ENCODE assay signal across 19 cellular contexts in genomic region chr7:13359656-13360055, GRCh38.
DNase-seq lines count a peak whose midpoint lies in the region; ATAC-seq, FAIRE-seq and TF ChIP-seq lines count a peak whose summit lies in the region.
"Had no signal": no experiment of that assay in that cellular context is flagged by ENCODE, and none has a peak within 500 bp of the region (broad histone marks: within the 10 kb centered on the region; RNA-seq: fewer than 3 reads in every experiment).

No MANE protein-coding gene starts in this region.

- no peak overlapping the region for H3K4me3 Mint-ChIP-seq in activated CD8-positive, alpha-beta T cell treated with anti-CD3 and anti-CD28 coated beads for 36 hours
- H3K4me3 Mint-ChIP-seq in activated naive CD4-positive, alpha-beta T cell treated with anti-CD3 and anti-CD28 coated beads for 36 hours, result no peak overlapping the region
- H3K4me3 Mint-ChIP-seq: CD14-positive monocyte; CD8-positive, alpha-beta T cell; HFFc6 had no signal

- no peaks in the 10 kb centered on the region for H3K36me3 Mint-ChIP-seq in activated CD8-positive, alpha-beta T cell treated with anti-CD3 and anti-CD28 coated beads for 36 hours (ENCODE audit: low read depth)
- H3K36me3 Mint-ChIP-seq in activated naive CD4-positive, alpha-beta T cell treated with anti-CD3 and anti-CD28 coated beads for 36 hours (ENCODE audit: low read depth), result no peaks in the 10 kb centered on the region
- H3K36me3 Mint-ChIP-seq: CD14-positive monocyte; CD8-positive, alpha-beta T cell had no signal

- 0 out of 3 replicates have a peak, but pooled peaks have one; percentile 31 for ATAC-seq in HepG2
- ATAC-seq in right lobe of liver, result no peak
- ATAC-seq in HCT116, result peak; percentile 40
- no peak for ATAC-seq in activated CD8-positive, alpha-beta T cell treated with anti-CD3 and anti-CD28 coated beads for 36 hours
- ATAC-seq: CD8-positive, alpha-beta T cell; GM12878 had no signal

- no peaks in the 10 kb centered on the region for H3K23me2 ChIP-seq in H1 (ENCODE audit: low read depth, low read length)

- H4K5ac ChIP-seq in H1 (ENCODE audit: insufficient read length, low read depth, low read length), result no peak overlapping the region

- in situ Hi-C loops in HepG2 (cut with HindIII; ENCODE audit: extremely low pct_ligation_motif_present, low pct_unique_long_range_greater_than_20kb), result no loop called here

- no peak for TF ChIP-seq EP300 in HepG2 (IDR thresholded peaks at IDR 0.05; ENCODE audit: low read depth in 2 of 2, low read length in 2 of 2)
- TF ChIP-seq EP300 in HepG2 (CRISPR knock-in tag; IDR thresholded peaks at IDR 0.05; ENCODE audit: borderline replicate concordance), result no peak
- no peak for TF ChIP-seq EP300 in H1 (IDR thresholded peaks at IDR 0.05; ENCODE audit: borderline replicate concordance in 1 of 2, low read depth in 2 of 2, low read length in 2 of 2)

- no peaks in the 10 kb centered on the region for H3K79me1 ChIP-seq in H1 (ENCODE audit: low read depth, low read length)

- H3K27me3 ChIP-seq in HepG2 (ENCODE audit: control insufficient read depth in 1 of 2, insufficient read depth in 2 of 2, low read length in 2 of 2), result no peaks in the 10 kb centered on the region
- H3K27me3 ChIP-seq in right lobe of liver, result no peaks in the 10 kb centered on the region
- no peaks in the 10 kb centered on the region for H3K27me3 ChIP-seq in HCT116 (ENCODE audit: insufficient read depth, low read length)
- no peaks in the 10 kb centered on the region for H3K27me3 ChIP-seq in H1 (replicated peaks in 1 of 4; ENCODE audit: control insufficient read depth in 3 of 4, extremely low read depth in 1 of 4, insufficient read depth in 3 of 4, low read length in 3 of 4)
- H3K27me3 ChIP-seq: BE2C had no signal

- FAIRE-seq in HepG2 (lab: Jason Lieb, UNC) (no peak), H1 (lab: Jason Lieb, UNC) (no peak)
- FAIRE-seq: A204.1, GM12878, GM18507, HTR-8/SVneo had no signal

- DNase-seq in HepG2 (ENCODE audit: low spot score), result no peak
- DNase-seq in right lobe of liver, result no peak
- no peak for DNase-seq in HCT116 (ENCODE audit: low read depth, low spot score)
- DNase-seq in H1 (ENCODE audit: low read depth in 1 of 2, low spot score in 2 of 2), result no peak
- no peak for DNase-seq in activated CD8-positive, alpha-beta T cell treated with anti-CD3 and anti-CD28 coated beads for 36 hours
- DNase-seq in activated naive CD4-positive, alpha-beta T cell treated with anti-CD3 and anti-CD28 coated beads for 36 hours, result no peak
- no peak for DNase-seq in D341Med (ENCODE audit: low spot score)
- DNase-seq: BE2C; CD8-positive, alpha-beta T cell; COR-L47; DMS53; GM23248; HFFc6 had no signal

- TF ChIP-seq RAD21 in HepG2 (CRISPR knock-in tag; IDR thresholded peaks at IDR 0.05), result no peak
- TF ChIP-seq RAD21 in HCT116 (IDR thresholded peaks at IDR 0.05; ENCODE audit: low read depth), result 0 out of 2 replicates have a peak, but pooled peaks have one; percentile 26
- TF ChIP-seq RAD21 in H1 (IDR thresholded peaks at IDR 0.05 in 1 of 2, conservative IDR thresholded peaks at IDR 0.05 in 1 of 2; ENCODE audit: low read depth in 2 of 2, low read length in 2 of 2), result peak; percentile 37 to 56

- H3K56ac ChIP-seq in H1 (replicated peaks; ENCODE audit: insufficient read length, low read depth, low read length), result no peak overlapping the region

- no peak overlapping the region for H2BK5ac ChIP-seq in H1 (ENCODE audit: low read depth, low read length)

- H2BK15ac ChIP-seq in H1 (ENCODE audit: low read length), result no peak overlapping the region

- H3K27me3 Mint-ChIP-seq in activated CD8-positive, alpha-beta T cell treated with anti-CD3 and anti-CD28 coated beads for 36 hours, result no peaks in the 10 kb centered on the region
- no peaks in the 10 kb centered on the region for H3K27me3 Mint-ChIP-seq in activated naive CD4-positive, alpha-beta T cell treated with anti-CD3 and anti-CD28 coated beads for 36 hours (ENCODE audit: low read depth)

- no peak overlapping the region for H4K91ac ChIP-seq in H1 (replicated peaks; ENCODE audit: insufficient read length, low read length)

- no peaks in the 10 kb centered on the region for H3K36me3 ChIP-seq in HepG2 (replicated peaks in 1 of 2; ENCODE audit: control insufficient read depth in 1 of 2, insufficient read depth in 2 of 2, low read length in 2 of 2)
- H3K36me3 ChIP-seq in right lobe of liver, result no peaks in the 10 kb centered on the region
- H3K36me3 ChIP-seq in HCT116 (ENCODE audit: control insufficient read depth in 1 of 2, insufficient read depth in 2 of 2, low read length in 2 of 2), result no peaks in the 10 kb centered on the region
- no peaks in the 10 kb centered on the region for H3K36me3 ChIP-seq in H1 (ENCODE audit: control insufficient read depth in 2 of 4, insufficient read depth in 4 of 4, low read length in 3 of 4)
- H3K36me3 ChIP-seq: BE2C, HAP-1 had no signal

- intact Hi-C loops in HepG2 (cut with micrococcal nuclease; ENCODE audit: unreplicated experiment) (no loop called here), right lobe of liver (cut with DNase I) (no loop called here), HCT116 (cut with micrococcal nuclease) (no loop called here)
- intact Hi-C loops in activated CD8-positive, alpha-beta T cell treated with anti-CD3 and anti-CD28 coated beads for 36 hours (cut with micrococcal nuclease), result no loop called here
- intact Hi-C loops in activated naive CD4-positive, alpha-beta T cell treated with anti-CD3 and anti-CD28 coated beads for 36 hours (cut with micrococcal nuclease), result no loop called here

- H3K27ac Mint-ChIP-seq in activated CD8-positive, alpha-beta T cell treated with anti-CD3 and anti-CD28 coated beads for 36 hours, result no peak overlapping the region
- H3K27ac Mint-ChIP-seq in activated naive CD4-positive, alpha-beta T cell treated with anti-CD3 and anti-CD28 coated beads for 36 hours, result no peak overlapping the region
- H3K27ac Mint-ChIP-seq: CD14-positive monocyte; CD8-positive, alpha-beta T cell; HFFc6 had no signal

- H4K20me1 ChIP-seq in HepG2 (ENCODE audit: insufficient read depth, low read length) (no peaks in the 10 kb centered on the region), HCT116 (ENCODE audit: insufficient read depth) (no peaks in the 10 kb centered on the region), H1 (replicated peaks in 1 of 2; ENCODE audit: control insufficient read depth in 1 of 2, insufficient read depth in 2 of 2, low read length in 2 of 2) (no peaks in the 10 kb centered on the region)

- H3K14ac ChIP-seq in H1 (ENCODE audit: insufficient read length), result no peak overlapping the region

- no peak overlapping the region for H2AK5ac ChIP-seq in H1 (ENCODE audit: low read depth, low read length)

- no peaks in the 10 kb centered on the region for H3K9me3 Mint-ChIP-seq in activated CD8-positive, alpha-beta T cell treated with anti-CD3 and anti-CD28 coated beads for 36 hours
- no peaks in the 10 kb centered on the region for H3K9me3 Mint-ChIP-seq in activated naive CD4-positive, alpha-beta T cell treated with anti-CD3 and anti-CD28 coated beads for 36 hours
- H3K9me3 Mint-ChIP-seq: CD8-positive, alpha-beta T cell; HFFc6 had no signal

- CTCF ChIA-PET in HepG2 (lab: Yijun Ruan, JAX; ENCODE audit: low intra/inter-chr PET ratio, low total read pairs), result no interaction called here
- CTCF ChIA-PET in HCT116 (lab: Charles Lee), result interaction anchor here (1.7 kb wide), 1 partner anchor 78 kb away, joined by 9 read pairs; no protein-coding TSS in a partner anchor
- CTCF ChIA-PET in H1 (lab: Charles Lee; ENCODE audit: partially characterized antibody), result interaction anchor here (1.1 to 5.7 kb wide), 3 partner anchors 18 to 85 kb away, joined by 3 to 54 read pairs (median 5); no protein-coding TSS in a partner anchor
- CTCF ChIA-PET in activated CD8-positive, alpha-beta T cell treated with anti-CD3 and anti-CD28 coated beads for 36 hours (lab: Charles Lee), result no interaction called here
- CTCF ChIA-PET in activated naive CD4-positive, alpha-beta T cell treated with anti-CD3 and anti-CD28 coated beads for 36 hours (lab: Charles Lee), result no interaction called here

- 40% methylated on average over 10 of the region's 10 CpGs for WGBS in HepG2 (ENCODE audit: low lambda C conversion rate)
- WGBS in right lobe of liver (ENCODE audit: insufficient coverage, low coverage, low lambda C conversion rate, missing lambda C conversion rate), result 59% methylated on average over 6 of the region's 10 CpGs
- WGBS in H1 (ENCODE audit: extremely low coverage in 1 of 2, insufficient coverage in 1 of 2, insufficient read length in 1 of 2, insufficient replicate concordance in 2 of 2, low coverage in 1 of 2, low lambda C conversion rate in 2 of 2, missing lambda C conversion rate in 1 of 2), 2 experiments, result 89% methylated on average over 9 of the region's 10 CpGs; no CpG with 5 or more reads in 1 of the 2 experiments

- no peak overlapping the region for H3K4me3 ChIP-seq in HepG2 (replicated peaks in 1 of 3; ENCODE audit: insufficient read depth in 1 of 3, low read depth in 2 of 3, low read length in 3 of 3)
- H3K4me3 ChIP-seq in right lobe of liver, result no peak overlapping the region
- H3K4me3 ChIP-seq in HCT116 (replicated peaks in 1 of 2; ENCODE audit: low read depth in 1 of 2, low read length in 2 of 2), result no peak overlapping the region
- no peak overlapping the region for H3K4me3 ChIP-seq in H1 (ENCODE audit: extremely low read depth in 1 of 4, insufficient read depth in 2 of 4, low read depth in 3 of 4, low read length in 4 of 4)
- H3K4me3 ChIP-seq: GM12878, GM23248, HAP-1 had no signal

- H3K27ac ChIP-seq in HepG2 (ENCODE audit: extremely low read length, insufficient read depth, low read length) (no peak overlapping the region), right lobe of liver (no peak overlapping the region), HCT116 (ENCODE audit: low read depth, low read length) (no peak overlapping the region), H1 (ENCODE audit: low read depth, low read length) (no peak overlapping the region)
- H3K27ac ChIP-seq: GM23248 had no signal

- no peak overlapping the region for H3K23ac ChIP-seq in H1 (ENCODE audit: insufficient read length)

- POLR2A ChIA-PET in HepG2 (lab: Yijun Ruan, JAX), result no interaction called here
- POLR2A ChIA-PET in HCT116 (lab: Charles Lee), result no interaction called here
- POLR2A ChIA-PET in H1 (lab: Charles Lee; ENCODE audit: partially characterized antibody), result no interaction called here
- POLR2A ChIA-PET in activated CD8-positive, alpha-beta T cell treated with anti-CD3 and anti-CD28 coated beads for 36 hours (lab: Charles Lee), result no interaction called here

- TF ChIP-seq POLR2A in HepG2 (IDR thresholded peaks at IDR 0.05; ENCODE audit: insufficient read depth in 1 of 2, low read depth in 2 of 2, low read length in 2 of 2) (no peak), right lobe of liver (IDR thresholded peaks at IDR 0.05) (no peak), HCT116 (IDR thresholded peaks at IDR 0.05; ENCODE audit: borderline replicate concordance, extremely low read depth, insufficient read depth, insufficient read length) (no peak), H1 (IDR thresholded peaks at IDR 0.05; ENCODE audit: control extremely low read depth in 1 of 2, low read depth in 2 of 2, low read length in 2 of 2) (no peak)

- BruUV-seq in HepG2 (replicated peaks; lab: Mats Ljungman, UMichigan), result no TSS peak
- BruUV-seq in HCT116 (replicated peaks; lab: Mats Ljungman, UMichigan), result no TSS peak

- no peak overlapping the region for H2BK12ac ChIP-seq in H1 (ENCODE audit: low read depth, low read length)

- H3K9ac ChIP-seq in HepG2 (ENCODE audit: insufficient read depth, low read depth, low read length) (no peak overlapping the region), HCT116 (ENCODE audit: low read length) (no peak overlapping the region), H1 (replicated peaks in 1 of 4; ENCODE audit: extremely low read depth in 1 of 4, low read depth in 3 of 4, low read length in 3 of 4) (no peak overlapping the region)
- H3K9ac ChIP-seq: GM23248 had no signal

- H2AFZ ChIP-seq in HepG2 (ENCODE audit: low read length) (no peak overlapping the region), HCT116 (ENCODE audit: low read depth, low read length, poor library complexity, severe bottlenecking) (no peak overlapping the region), H1 (ENCODE audit: low read length) (no peak overlapping the region)
- H2AFZ ChIP-seq: GM23248 had no signal

- no peak overlapping the region for H2BK20ac ChIP-seq in H1 (ENCODE audit: low read length)

- no peak overlapping the region for H3K4me2 ChIP-seq in HepG2 (ENCODE audit: low read depth, low read length)
- H3K4me2 ChIP-seq in HCT116 (ENCODE audit: low read length), result no peak overlapping the region
- H3K4me2 ChIP-seq in H1 (ENCODE audit: insufficient read depth in 1 of 2, low read depth in 2 of 2, low read length in 2 of 2), result no peak overlapping the region

- TF ChIP-seq CTCF in HepG2 (CRISPR knock-in tag; IDR thresholded peaks at IDR 0.05), result peak; percentile 21; the same call in 1 of the 2 replicates
- TF ChIP-seq CTCF in right lobe of liver (IDR thresholded peaks at IDR 0.05), result no peak
- TF ChIP-seq CTCF in HCT116 (IDR thresholded peaks at IDR 0.05 in 2 of 3, conservative IDR thresholded peaks at IDR 0.05 in 1 of 3; ENCODE audit: borderline replicate concordance in 1 of 3, insufficient read depth in 1 of 3, low read depth in 2 of 3, low read length in 2 of 3), result no peak; a peak in 1 of 6 replicates
- TF ChIP-seq CTCF in H1 (IDR thresholded peaks at IDR 0.05; ENCODE audit: control extremely low read depth in 1 of 3, insufficient read depth in 1 of 3, low read depth in 1 of 3, low read length in 3 of 3), result peak in 1 of 3 experiments; percentile 27; a peak in 1 of 4 replicates
- TF ChIP-seq CTCF in activated CD8-positive, alpha-beta T cell treated with anti-CD3 and anti-CD28 coated beads for 36 hours (IDR thresholded peaks at IDR 0.05), result no peak

- H3K9me3 ChIP-seq in HepG2 (ENCODE audit: low read length) (no peaks in the 10 kb centered on the region; the same call in 1 of the 2 replicates), right lobe of liver (no peaks in the 10 kb centered on the region), HCT116 (ENCODE audit: control insufficient read depth in 1 of 2, insufficient read depth in 1 of 2, low read depth in 1 of 2, low read length in 2 of 2) (no peaks in the 10 kb centered on the region), H1 (ENCODE audit: insufficient read depth in 2 of 2, low read depth in 1 of 2, low read length in 1 of 2) (no peaks in the 10 kb centered on the region)
- H3K9me3 ChIP-seq: BE2C, HAP-1 had no signal

- no peak overlapping the region for H2BK120ac ChIP-seq in H1 (replicated peaks; ENCODE audit: low read depth, low read length)

- RAD21 ChIA-PET in HCT116 (lab: Charles Lee; ENCODE audit: low non-redundant PET in 1 of 2, low total read pairs in 2 of 2, uncharacterized antibody in 2 of 2, unreplicated experiment in 2 of 2), result interaction anchor here in 1 of 2 experiments (0.7 kb wide), 1 partner anchor 81 kb away, joined by 3 read pairs; no protein-coding TSS in a partner anchor

- no peak overlapping the region for H4K8ac ChIP-seq in H1 (ENCODE audit: extremely low read depth, insufficient read depth, low read length)

- H3K9me2 ChIP-seq in HCT116 (ENCODE audit: insufficient read depth), result 0 out of 2 replicates have a peak, but pooled peaks cover under 1% of the 10 kb centered on the region

- no peaks in the 10 kb centered on the region for H3K4me1 Mint-ChIP-seq in activated CD8-positive, alpha-beta T cell treated with anti-CD3 and anti-CD28 coated beads for 36 hours (ENCODE audit: low read depth)
- H3K4me1 Mint-ChIP-seq in activated naive CD4-positive, alpha-beta T cell treated with anti-CD3 and anti-CD28 coated beads for 36 hours (ENCODE audit: low read depth), result no peaks in the 10 kb centered on the region
- H3K4me1 Mint-ChIP-seq: CD14-positive monocyte had no signal

- H3K4me1 ChIP-seq in HepG2 (ENCODE audit: insufficient read depth, low read length), result no peaks in the 10 kb centered on the region
- no peaks in the 10 kb centered on the region for H3K4me1 ChIP-seq in right lobe of liver
- H3K4me1 ChIP-seq in HCT116 (ENCODE audit: control insufficient read depth in 1 of 2, insufficient read depth in 2 of 2, low read length in 2 of 2), result no peaks in the 10 kb centered on the region
- H3K4me1 ChIP-seq in H1 (replicated peaks in 1 of 4; ENCODE audit: control insufficient read depth in 3 of 4, insufficient read depth in 4 of 4, low read length in 3 of 4), result no peaks in the 10 kb centered on the region
- H3K4me1 ChIP-seq: BE2C, HAP-1 had no signal

- no peak overlapping the region for H3K18ac ChIP-seq in H1 (ENCODE audit: extremely low read depth, low read length)

- no peak overlapping the region for H3K4ac ChIP-seq in H1 (replicated peaks; ENCODE audit: insufficient read length, low read depth, low read length)

- no peaks in the 10 kb centered on the region for H3K79me2 ChIP-seq in HepG2 (ENCODE audit: insufficient read depth, low read length)
- H3K79me2 ChIP-seq in HCT116 (ENCODE audit: insufficient read depth, low read length), result no peaks in the 10 kb centered on the region
- H3K79me2 ChIP-seq in H1 (ENCODE audit: control insufficient read depth in 1 of 2, insufficient read depth in 2 of 2, low read length in 2 of 2), result no peaks in the 10 kb centered on the region

Comparison
In these comparisons a context has a peak if more than half of its experiments do, and no peak if none do; other contexts are left out.
1. ATAC-seq: peak in HepG2 (single experiment) and HCT116 (single experiment); none in right lobe of liver (0 of 4) and activated CD8-positive, alpha-beta T cell treated with anti-CD3 and anti-CD28 coated beads for 36 hours (single experiment).
2. CTCF ChIA-PET loops: an anchor here in HCT116 (1.7 kb wide) and H1 (1.1 to 5.7 kb wide); none called in HepG2, activated CD8-positive, alpha-beta T cell treated with anti-CD3 and anti-CD28 coated beads for 36 hours and activated naive CD4-positive, alpha-beta T cell treated with anti-CD3 and anti-CD28 coated beads for 36 hours.
3. Of the 41 proteins assayed by ChIP-seq in both HepG2 and H1: peak only in HepG2: none; only in H1: RAD21; in both: none; in neither: 39; mixed calls (peak in some experiments, not most) for 1.